In the genomic region with DNA sequence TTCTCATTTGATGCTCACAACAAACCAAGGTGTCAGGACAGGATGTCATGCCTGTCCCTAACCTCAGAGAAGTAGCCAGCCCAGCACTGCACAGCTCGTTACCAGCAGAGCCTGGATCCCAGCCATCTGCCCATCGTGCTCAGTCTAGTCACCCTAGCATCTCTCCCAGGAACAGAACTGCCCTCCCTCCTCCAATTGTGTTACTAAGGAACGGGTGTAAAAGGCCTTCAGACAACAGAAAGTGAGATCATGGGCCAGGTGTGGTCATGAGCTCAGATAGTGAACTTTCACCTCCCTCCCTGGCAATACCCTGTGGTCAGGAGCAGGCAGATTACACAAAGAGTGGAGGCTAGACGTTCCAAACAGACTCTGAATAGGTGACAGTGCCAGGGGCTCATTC, we compare ENCODE assay signal across 1 cellular context.
TF ChIP-seq lines count a peak whose summit lies in the region.

No MANE protein-coding gene starts in this region.

TF ChIP-seq in GM23338, 12 proteins besides CTCF, POLR2A, EP300 and RAD21 (continued from another document):
- TF ChIP-seq, protein P1, sequence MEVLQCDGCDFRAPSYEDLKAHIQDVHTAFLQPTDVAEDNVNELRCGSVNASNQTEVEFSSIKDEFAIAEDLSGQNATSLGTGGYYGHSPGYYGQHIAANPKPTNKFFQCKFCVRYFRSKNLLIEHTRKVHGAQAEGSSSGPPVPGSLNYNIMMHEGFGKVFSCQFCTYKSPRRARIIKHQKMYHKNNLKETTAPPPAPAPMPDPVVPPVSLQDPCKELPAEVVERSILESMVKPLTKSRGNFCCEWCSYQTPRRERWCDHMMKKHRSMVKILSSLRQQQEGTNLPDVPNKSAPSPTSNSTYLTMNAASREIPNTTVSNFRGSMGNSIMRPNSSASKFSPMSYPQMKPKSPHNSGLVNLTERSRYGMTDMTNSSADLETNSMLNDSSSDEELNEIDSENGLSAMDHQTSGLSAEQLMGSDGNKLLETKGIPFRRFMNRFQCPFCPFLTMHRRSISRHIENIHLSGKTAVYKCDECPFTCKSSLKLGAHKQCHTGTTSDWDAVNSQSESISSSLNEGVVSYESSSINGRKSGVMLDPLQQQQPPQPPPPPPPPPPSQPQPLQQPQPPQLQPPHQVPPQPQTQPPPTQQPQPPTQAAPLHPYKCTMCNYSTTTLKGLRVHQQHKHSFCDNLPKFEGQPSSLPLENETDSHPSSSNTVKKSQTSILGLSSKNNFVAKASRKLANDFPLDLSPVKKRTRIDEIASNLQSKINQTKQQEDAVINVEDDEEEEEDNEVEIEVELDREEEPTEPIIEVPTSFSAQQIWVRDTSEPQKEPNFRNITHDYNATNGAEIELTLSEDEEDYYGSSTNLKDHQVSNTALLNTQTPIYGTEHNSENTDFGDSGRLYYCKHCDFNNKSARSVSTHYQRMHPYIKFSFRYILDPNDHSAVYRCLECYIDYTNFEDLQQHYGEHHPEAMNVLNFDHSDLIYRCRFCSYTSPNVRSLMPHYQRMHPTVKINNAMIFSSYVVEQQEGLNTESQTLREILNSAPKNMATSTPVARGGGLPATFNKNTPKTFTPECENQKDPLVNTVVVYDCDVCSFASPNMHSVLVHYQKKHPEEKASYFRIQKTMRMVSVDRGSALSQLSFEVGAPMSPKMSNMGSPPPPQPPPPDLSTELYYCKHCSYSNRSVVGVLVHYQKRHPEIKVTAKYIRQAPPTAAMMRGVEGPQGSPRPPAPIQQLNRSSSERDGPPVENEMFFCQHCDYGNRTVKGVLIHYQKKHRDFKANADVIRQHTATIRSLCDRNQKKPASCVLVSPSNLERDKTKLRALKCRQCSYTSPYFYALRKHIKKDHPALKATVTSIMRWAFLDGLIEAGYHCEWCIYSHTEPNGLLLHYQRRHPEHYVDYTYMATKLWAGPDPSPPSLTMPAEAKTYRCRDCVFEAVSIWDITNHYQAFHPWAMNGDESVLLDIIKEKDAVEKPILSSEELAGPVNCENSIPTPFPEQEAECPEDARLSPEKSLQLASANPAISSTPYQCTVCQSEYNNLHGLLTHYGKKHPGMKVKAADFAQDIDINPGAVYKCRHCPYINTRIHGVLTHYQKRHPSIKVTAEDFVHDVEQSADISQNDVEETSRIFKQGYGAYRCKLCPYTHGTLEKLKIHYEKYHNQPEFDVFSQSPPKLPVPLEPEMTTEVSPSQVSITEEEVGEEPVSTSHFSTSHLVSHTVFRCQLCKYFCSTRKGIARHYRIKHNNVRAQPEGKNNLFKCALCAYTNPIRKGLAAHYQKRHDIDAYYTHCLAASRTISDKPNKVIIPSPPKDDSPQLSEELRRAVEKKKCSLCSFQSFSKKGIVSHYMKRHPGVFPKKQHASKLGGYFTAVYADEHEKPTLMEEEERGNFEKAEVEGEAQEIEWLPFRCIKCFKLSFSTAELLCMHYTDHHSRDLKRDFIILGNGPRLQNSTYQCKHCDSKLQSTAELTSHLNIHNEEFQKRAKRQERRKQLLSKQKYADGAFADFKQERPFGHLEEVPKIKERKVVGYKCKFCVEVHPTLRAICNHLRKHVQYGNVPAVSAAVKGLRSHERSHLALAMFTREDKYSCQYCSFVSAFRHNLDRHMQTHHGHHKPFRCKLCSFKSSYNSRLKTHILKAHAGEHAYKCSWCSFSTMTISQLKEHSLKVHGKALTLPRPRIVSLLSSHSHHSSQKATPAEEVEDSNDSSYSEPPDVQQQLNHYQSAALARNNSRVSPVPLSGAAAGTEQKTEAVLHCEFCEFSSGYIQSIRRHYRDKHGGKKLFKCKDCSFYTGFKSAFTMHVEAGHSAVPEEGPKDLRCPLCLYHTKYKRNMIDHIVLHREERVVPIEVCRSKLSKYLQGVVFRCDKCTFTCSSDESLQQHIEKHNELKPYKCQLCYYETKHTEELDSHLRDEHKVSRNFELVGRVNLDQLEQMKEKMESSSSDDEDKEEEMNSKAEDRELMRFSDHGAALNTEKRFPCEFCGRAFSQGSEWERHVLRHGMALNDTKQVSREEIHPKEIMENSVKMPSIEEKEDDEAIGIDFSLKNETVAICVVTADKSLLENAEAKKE (CRISPR knock-in tag; IDR thresholded peaks at IDR 0.05), result no peak
- no peak for TF ChIP-seq ZNF331 (CRISPR knock-in tag; IDR thresholded peaks at IDR 0.05; ENCODE audit: low read depth)
- TF ChIP-seq, protein P2, sequence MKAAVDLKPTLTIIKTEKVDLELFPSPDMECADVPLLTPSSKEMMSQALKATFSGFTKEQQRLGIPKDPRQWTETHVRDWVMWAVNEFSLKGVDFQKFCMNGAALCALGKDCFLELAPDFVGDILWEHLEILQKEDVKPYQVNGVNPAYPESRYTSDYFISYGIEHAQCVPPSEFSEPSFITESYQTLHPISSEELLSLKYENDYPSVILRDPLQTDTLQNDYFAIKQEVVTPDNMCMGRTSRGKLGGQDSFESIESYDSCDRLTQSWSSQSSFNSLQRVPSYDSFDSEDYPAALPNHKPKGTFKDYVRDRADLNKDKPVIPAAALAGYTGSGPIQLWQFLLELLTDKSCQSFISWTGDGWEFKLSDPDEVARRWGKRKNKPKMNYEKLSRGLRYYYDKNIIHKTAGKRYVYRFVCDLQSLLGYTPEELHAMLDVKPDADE (IDR thresholded peaks at IDR 0.05), result no peak
TF ChIP-seq in GM23338: peak in this region for 0.
